Comparison of ENCODE assay signal across 1 cellular context in genomic region chr14:74141703-74142102, GRCh38.
TF ChIP-seq lines count a peak whose summit lies in the region.

No MANE protein-coding gene starts in this region.

TF ChIP-seq in WTC11, 78 proteins besides CTCF, POLR2A, EP300 and RAD21 (continued from another document):
- TF ChIP-seq, protein P1, sequence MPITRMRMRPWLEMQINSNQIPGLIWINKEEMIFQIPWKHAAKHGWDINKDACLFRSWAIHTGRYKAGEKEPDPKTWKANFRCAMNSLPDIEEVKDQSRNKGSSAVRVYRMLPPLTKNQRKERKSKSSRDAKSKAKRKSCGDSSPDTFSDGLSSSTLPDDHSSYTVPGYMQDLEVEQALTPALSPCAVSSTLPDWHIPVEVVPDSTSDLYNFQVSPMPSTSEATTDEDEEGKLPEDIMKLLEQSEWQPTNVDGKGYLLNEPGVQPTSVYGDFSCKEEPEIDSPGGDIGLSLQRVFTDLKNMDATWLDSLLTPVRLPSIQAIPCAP (CRISPR knock-in tag; IDR thresholded peaks at IDR 0.05), result no peak
- TF ChIP-seq ZNF219 (CRISPR knock-in tag; IDR thresholded peaks at IDR 0.05; ENCODE audit: borderline replicate concordance) (no peak), OVOL2 (CRISPR knock-in tag; IDR thresholded peaks at IDR 0.05; ENCODE audit: borderline replicate concordance) (no peak), IRF2 (CRISPR knock-in tag; IDR thresholded peaks at IDR 0.05; ENCODE audit: borderline replicate concordance, low read depth) (no peak), CREB1 (CRISPR knock-in tag; IDR thresholded peaks at IDR 0.05) (no peak), RORB (CRISPR knock-in tag; IDR thresholded peaks at IDR 0.05) (no peak), CBFB (CRISPR knock-in tag; IDR thresholded peaks at IDR 0.05; ENCODE audit: low read depth) (no peak), ZNF425 (CRISPR knock-in tag; conservative IDR thresholded peaks at IDR 0.05) (no peak), SMAD4 (CRISPR knock-in tag; IDR thresholded peaks at IDR 0.05) (no peak), GABPB1 (CRISPR knock-in tag; IDR thresholded peaks at IDR 0.05) (no peak), GRHL2 (CRISPR knock-in tag; IDR thresholded peaks at IDR 0.05; ENCODE audit: insufficient replicate concordance, severe bottlenecking) (no peak)
- TF ChIP-seq, protein P2, sequence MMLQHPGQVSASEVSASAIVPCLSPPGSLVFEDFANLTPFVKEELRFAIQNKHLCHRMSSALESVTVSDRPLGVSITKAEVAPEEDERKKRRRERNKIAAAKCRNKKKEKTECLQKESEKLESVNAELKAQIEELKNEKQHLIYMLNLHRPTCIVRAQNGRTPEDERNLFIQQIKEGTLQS (CRISPR knock-in tag; conservative IDR thresholded peaks at IDR 0.05), result no peak
- TF ChIP-seq, protein P3, sequence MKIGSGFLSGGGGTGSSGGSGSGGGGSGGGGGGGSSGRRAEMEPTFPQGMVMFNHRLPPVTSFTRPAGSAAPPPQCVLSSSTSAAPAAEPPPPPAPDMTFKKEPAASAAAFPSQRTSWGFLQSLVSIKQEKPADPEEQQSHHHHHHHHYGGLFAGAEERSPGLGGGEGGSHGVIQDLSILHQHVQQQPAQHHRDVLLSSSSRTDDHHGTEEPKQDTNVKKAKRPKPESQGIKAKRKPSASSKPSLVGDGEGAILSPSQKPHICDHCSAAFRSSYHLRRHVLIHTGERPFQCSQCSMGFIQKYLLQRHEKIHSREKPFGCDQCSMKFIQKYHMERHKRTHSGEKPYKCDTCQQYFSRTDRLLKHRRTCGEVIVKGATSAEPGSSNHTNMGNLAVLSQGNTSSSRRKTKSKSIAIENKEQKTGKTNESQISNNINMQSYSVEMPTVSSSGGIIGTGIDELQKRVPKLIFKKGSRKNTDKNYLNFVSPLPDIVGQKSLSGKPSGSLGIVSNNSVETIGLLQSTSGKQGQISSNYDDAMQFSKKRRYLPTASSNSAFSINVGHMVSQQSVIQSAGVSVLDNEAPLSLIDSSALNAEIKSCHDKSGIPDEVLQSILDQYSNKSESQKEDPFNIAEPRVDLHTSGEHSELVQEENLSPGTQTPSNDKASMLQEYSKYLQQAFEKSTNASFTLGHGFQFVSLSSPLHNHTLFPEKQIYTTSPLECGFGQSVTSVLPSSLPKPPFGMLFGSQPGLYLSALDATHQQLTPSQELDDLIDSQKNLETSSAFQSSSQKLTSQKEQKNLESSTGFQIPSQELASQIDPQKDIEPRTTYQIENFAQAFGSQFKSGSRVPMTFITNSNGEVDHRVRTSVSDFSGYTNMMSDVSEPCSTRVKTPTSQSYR (CRISPR knock-in tag; IDR thresholded peaks at IDR 0.05), result no peak
TF ChIP-seq in WTC11: peak in this region for 0.
